In the genomic region with DNA sequence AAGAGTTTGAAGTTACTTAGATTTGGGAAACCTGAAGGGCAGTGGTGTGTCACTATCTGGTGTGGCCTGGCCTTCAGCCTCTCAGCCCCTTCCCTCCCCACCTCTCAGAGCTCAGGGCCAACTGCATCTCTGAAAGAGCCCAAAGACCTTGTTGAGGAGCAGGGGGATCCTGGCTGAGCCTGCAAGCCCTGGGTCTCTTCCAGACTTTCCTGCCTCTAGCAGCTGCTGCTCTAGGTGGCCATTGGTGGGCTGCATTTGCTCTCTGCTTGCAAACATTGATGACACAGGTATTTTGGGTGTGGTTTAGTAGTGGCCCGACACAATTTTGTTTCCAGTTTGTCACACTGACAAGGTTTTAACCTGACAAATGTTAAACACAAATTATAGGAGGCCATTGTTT, we compare ENCODE assay signal across 1 cellular context.
TF ChIP-seq lines count a peak whose summit lies in the region.

No MANE protein-coding gene starts in this region.

TF ChIP-seq in WTC11, 78 proteins besides CTCF, POLR2A, EP300 and RAD21 (continued from another document):
- TF ChIP-seq, protein P1, sequence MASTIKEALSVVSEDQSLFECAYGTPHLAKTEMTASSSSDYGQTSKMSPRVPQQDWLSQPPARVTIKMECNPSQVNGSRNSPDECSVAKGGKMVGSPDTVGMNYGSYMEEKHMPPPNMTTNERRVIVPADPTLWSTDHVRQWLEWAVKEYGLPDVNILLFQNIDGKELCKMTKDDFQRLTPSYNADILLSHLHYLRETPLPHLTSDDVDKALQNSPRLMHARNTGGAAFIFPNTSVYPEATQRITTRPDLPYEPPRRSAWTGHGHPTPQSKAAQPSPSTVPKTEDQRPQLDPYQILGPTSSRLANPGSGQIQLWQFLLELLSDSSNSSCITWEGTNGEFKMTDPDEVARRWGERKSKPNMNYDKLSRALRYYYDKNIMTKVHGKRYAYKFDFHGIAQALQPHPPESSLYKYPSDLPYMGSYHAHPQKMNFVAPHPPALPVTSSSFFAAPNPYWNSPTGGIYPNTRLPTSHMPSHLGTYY (CRISPR knock-in tag; IDR thresholded peaks at IDR 0.05) = no peak
- TF ChIP-seq JUN (CRISPR knock-in tag; IDR thresholded peaks at IDR 0.05) = no peak
- TF ChIP-seq, protein P2, sequence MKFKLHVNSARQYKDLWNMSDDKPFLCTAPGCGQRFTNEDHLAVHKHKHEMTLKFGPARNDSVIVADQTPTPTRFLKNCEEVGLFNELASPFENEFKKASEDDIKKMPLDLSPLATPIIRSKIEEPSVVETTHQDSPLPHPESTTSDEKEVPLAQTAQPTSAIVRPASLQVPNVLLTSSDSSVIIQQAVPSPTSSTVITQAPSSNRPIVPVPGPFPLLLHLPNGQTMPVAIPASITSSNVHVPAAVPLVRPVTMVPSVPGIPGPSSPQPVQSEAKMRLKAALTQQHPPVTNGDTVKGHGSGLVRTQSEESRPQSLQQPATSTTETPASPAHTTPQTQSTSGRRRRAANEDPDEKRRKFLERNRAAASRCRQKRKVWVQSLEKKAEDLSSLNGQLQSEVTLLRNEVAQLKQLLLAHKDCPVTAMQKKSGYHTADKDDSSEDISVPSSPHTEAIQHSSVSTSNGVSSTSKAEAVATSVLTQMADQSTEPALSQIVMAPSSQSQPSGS (CRISPR knock-in tag; IDR thresholded peaks at IDR 0.05; ENCODE audit: borderline replicate concordance, low read depth) = no peak
- no peak for TF ChIP-seq ZNF416 (CRISPR knock-in tag; IDR thresholded peaks at IDR 0.05)
- no peak for TF ChIP-seq JAZF1 (CRISPR knock-in tag; IDR thresholded peaks at IDR 0.05)
- TF ChIP-seq, protein P3, sequence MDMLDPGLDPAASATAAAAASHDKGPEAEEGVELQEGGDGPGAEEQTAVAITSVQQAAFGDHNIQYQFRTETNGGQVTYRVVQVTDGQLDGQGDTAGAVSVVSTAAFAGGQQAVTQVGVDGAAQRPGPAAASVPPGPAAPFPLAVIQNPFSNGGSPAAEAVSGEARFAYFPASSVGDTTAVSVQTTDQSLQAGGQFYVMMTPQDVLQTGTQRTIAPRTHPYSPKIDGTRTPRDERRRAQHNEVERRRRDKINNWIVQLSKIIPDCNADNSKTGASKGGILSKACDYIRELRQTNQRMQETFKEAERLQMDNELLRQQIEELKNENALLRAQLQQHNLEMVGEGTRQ (CRISPR knock-in tag; IDR thresholded peaks at IDR 0.05) = no peak
- no peak for TF ChIP-seq NFATC4 (CRISPR knock-in tag; IDR thresholded peaks at IDR 0.05)
- TF ChIP-seq MXD4 (CRISPR knock-in tag; IDR thresholded peaks at IDR 0.05; ENCODE audit: borderline replicate concordance) = no peak
- TF ChIP-seq ELF4 (CRISPR knock-in tag; IDR thresholded peaks at IDR 0.05; ENCODE audit: low read depth) = no peak
